ENCODE assay signal across 8 cellular contexts in the genomic region with DNA sequence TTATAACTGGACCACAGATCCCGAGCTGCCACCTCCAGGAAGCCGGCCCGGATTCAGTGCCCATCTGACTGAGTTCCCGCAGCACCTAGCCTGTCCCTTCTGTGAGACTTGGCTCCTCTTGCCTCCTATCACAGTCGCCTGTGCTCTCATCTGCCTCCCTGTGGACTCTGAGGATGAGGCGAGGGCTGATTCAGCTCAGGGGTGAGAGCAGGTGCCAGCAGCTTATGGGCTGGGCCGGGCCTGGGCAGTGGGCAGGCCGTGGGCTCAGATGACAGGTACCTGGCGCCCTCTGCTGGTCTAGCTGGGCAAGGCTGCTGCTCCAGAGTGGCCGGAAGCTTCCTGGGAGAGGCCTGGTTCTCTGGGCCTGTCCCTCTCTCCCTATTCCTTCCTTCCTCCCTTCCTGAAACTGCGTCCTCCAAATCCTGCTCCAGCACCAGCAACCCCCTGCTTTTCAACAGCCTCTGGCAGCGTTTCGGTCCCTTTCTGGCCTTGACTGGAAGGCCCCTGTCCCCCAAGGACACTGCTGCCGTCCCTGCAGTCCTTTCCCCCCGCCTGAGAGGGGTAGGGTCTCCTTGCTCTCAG. TPM values are rescaled to one million over a fixed set of nuclear protein-coding genes. Genes with fewer than 3 reads are reported as not detected.
DNase-seq lines count a peak whose midpoint lies in the region; ATAC-seq and TF ChIP-seq lines count a peak whose summit lies in the region.

No MANE protein-coding gene starts in this region.

- H4K20me1 ChIP-seq in SK-N-SH (ENCODE audit: insufficient read depth) = no peaks in the 10 kb centered on the region

- TF ChIP-seq RAD21 in SK-N-SH (IDR thresholded peaks at IDR 0.05; ENCODE audit: low read length) = peak; percentile 91

- H3K79me2 ChIP-seq in SK-N-SH (ENCODE audit: insufficient read depth) = no peaks in the 10 kb centered on the region

- H2AFZ ChIP-seq in SK-N-SH (ENCODE audit: low read depth) = peak overlapping the region; percentile 88; the same call in 1 of the 2 replicates

- no peak for TF ChIP-seq POLR2A in NB4 (IDR thresholded peaks at IDR 0.05; ENCODE audit: extremely low read depth, insufficient read length)
- TF ChIP-seq POLR2A in vagina (IDR thresholded peaks at IDR 0.05) = no peak

- no peaks in the 10 kb centered on the region for H3K9me2 ChIP-seq in SK-N-SH

- ATAC-seq in activated naive CD8-positive, alpha-beta T cell treated with anti-CD3 and anti-CD28 coated beads, Interleukin-2, amount 10 ng/mL, durations not matched to agents 7 days and 5 days (ENCODE audit: low read depth) = peak; percentile 96

- no peaks in the 10 kb centered on the region for H3K9me3 Mint-ChIP-seq in activated naive CD8-positive, alpha-beta T cell treated with anti-CD3 and anti-CD28 coated beads, Interleukin-2, amount 10 ng/mL, durations not matched to agents 7 days and 5 days
- no peaks in the 10 kb centered on the region for H3K9me3 Mint-ChIP-seq in progenitor cell of endocrine pancreas (ENCODE audit: low read depth)

- peak; percentile 79 for DNase-seq in DMS153 treated with DMSO at 0.1 percent for 48 hours (lab: John Stamatoyannopoulos, UW; ENCODE audit: unreplicated experiment)
- DNase-seq in H7 = peak; percentile 97
- DNase-seq in NB4 (ENCODE audit: low read depth) = peak; percentile 83
- DNase-seq in SK-N-SH = peak; percentile 93
- peak; percentile 76 for DNase-seq in activated naive CD8-positive, alpha-beta T cell treated with anti-CD3 and anti-CD28 coated beads, Interleukin-2, amount 10 ng/mL, durations not matched to agents 7 days and 5 days
- peak; percentile 91 for DNase-seq in cardiac muscle cell (ENCODE audit: low read depth in 1 of 2, low spot score in 1 of 2)
- peak; percentile 86 for DNase-seq in progenitor cell of endocrine pancreas (ENCODE audit: low spot score, unreplicated experiment)
- no peak for DNase-seq in vagina (ENCODE audit: extremely low spot score in 2 of 2)

- H3K27ac Mint-ChIP-seq in activated naive CD8-positive, alpha-beta T cell treated with anti-CD3 and anti-CD28 coated beads, Interleukin-2, amount 10 ng/mL, durations not matched to agents 7 days and 5 days = no peak overlapping the region
- H3K27ac Mint-ChIP-seq in progenitor cell of endocrine pancreas = peak overlapping the region; percentile 42

- CTCF ChIA-PET in SK-N-SH (lab: Yijun Ruan, JAX) = interaction anchor here (0.6 to 12.2 kb wide), 48 partner anchors 9 to 1690 kb away, joined by 3 to 390 read pairs (median 6); partner anchors contain the start of genes BSND and PCSK9

- no peak overlapping the region for H3K4me3 ChIP-seq in H7 (ENCODE audit: insufficient read depth, low read depth, low read length)
- no peak overlapping the region for H3K4me3 ChIP-seq in NB4 (ENCODE audit: low read depth, low read length)
- no peak overlapping the region; a peak in 1 of 4 replicates for H3K4me3 ChIP-seq in SK-N-SH (ENCODE audit: low read depth in 2 of 2, low read length in 1 of 2)
- H3K4me3 ChIP-seq in cardiac muscle cell = no peak overlapping the region
- no peak overlapping the region for H3K4me3 ChIP-seq in vagina

- H3K27ac ChIP-seq in SK-N-SH (ENCODE audit: low read depth in 2 of 2, low read length in 1 of 2) = no peak overlapping the region
- H3K27ac ChIP-seq in cardiac muscle cell = peak overlapping the region; percentile 38
- no peak overlapping the region for H3K27ac ChIP-seq in vagina

- H3K4me1 ChIP-seq in SK-N-SH (ENCODE audit: control insufficient read depth in 1 of 2, insufficient read depth in 2 of 2, low read depth in 1 of 2, low read length in 1 of 2) (no peaks in the 10 kb centered on the region; a peak in 1 of 4 replicates), cardiac muscle cell (ENCODE audit: low read depth) (no peaks in the 10 kb centered on the region), vagina (no peaks in the 10 kb centered on the region)

- no peak overlapping the region for H3K4me2 ChIP-seq in SK-N-SH

- no peak overlapping the region for H3K4me3 Mint-ChIP-seq in activated naive CD8-positive, alpha-beta T cell treated with anti-CD3 and anti-CD28 coated beads, Interleukin-2, amount 10 ng/mL, durations not matched to agents 7 days and 5 days
- H3K4me3 Mint-ChIP-seq in progenitor cell of endocrine pancreas (ENCODE audit: low read depth) = no peak overlapping the region

- POLR2A ChIA-PET in SK-N-SH (lab: Yijun Ruan, JAX) = interaction anchor here (1.8 kb wide), 1 partner anchor 72 kb away, joined by 10 read pairs; no protein-coding TSS in a partner anchor
- POLR2A ChIA-PET in activated naive CD8-positive, alpha-beta T cell treated with anti-CD3 and anti-CD28 coated beads, Interleukin-2, amount 10 ng/mL, durations not matched to agents 7 days and 5 days (lab: Charles Lee) = interaction anchor here (1.9 kb wide), 1 partner anchor 77 kb away, joined by 8 read pairs; no protein-coding TSS in a partner anchor

- 48% methylated on average over 15 of the region's 15 CpGs for WGBS in SK-N-SH (ENCODE audit: low lambda C conversion rate)

- H3F3A ChIP-seq in SK-N-SH (replicated peaks; ENCODE audit: insufficient read depth) = no peaks in the 10 kb centered on the region

- no peaks in the 10 kb centered on the region for H3K36me3 ChIP-seq in H7 (replicated peaks; ENCODE audit: control insufficient read depth, insufficient read depth, low read length)
- H3K36me3 ChIP-seq in SK-N-SH (replicated peaks in 1 of 2; ENCODE audit: control insufficient read depth in 1 of 2, insufficient read depth in 2 of 2, low read length in 1 of 2) = no peaks in the 10 kb centered on the region
- no peaks in the 10 kb centered on the region for H3K36me3 ChIP-seq in cardiac muscle cell
- no peaks in the 10 kb centered on the region for H3K36me3 ChIP-seq in vagina

- H3K27me3 ChIP-seq in H7 (ENCODE audit: control insufficient read depth, insufficient read depth, low read length) (no peaks in the 10 kb centered on the region; the same call in 1 of the 2 replicates), SK-N-SH (ENCODE audit: insufficient read depth) (no peaks in the 10 kb centered on the region), cardiac muscle cell (no peaks in the 10 kb centered on the region), vagina (no peaks in the 10 kb centered on the region)

- intact Hi-C loops in vagina (cut with DNase I) = no loop called here

- H3K9ac ChIP-seq in SK-N-SH = no peak overlapping the region

- H3K4me1 Mint-ChIP-seq in activated naive CD8-positive, alpha-beta T cell treated with anti-CD3 and anti-CD28 coated beads, Interleukin-2, amount 10 ng/mL, durations not matched to agents 7 days and 5 days = peaks cover 3% of the 10 kb centered on the region
- H3K4me1 Mint-ChIP-seq in progenitor cell of endocrine pancreas (ENCODE audit: low read depth) = peaks cover 5% of the 10 kb centered on the region

- no peaks in the 10 kb centered on the region for H3K36me3 Mint-ChIP-seq in activated naive CD8-positive, alpha-beta T cell treated with anti-CD3 and anti-CD28 coated beads, Interleukin-2, amount 10 ng/mL, durations not matched to agents 7 days and 5 days
- H3K36me3 Mint-ChIP-seq in progenitor cell of endocrine pancreas (ENCODE audit: insufficient read depth) = no peaks in the 10 kb centered on the region

- peaks cover 3% of the 10 kb centered on the region for H3K27me3 Mint-ChIP-seq in activated naive CD8-positive, alpha-beta T cell treated with anti-CD3 and anti-CD28 coated beads, Interleukin-2, amount 10 ng/mL, durations not matched to agents 7 days and 5 days
- peaks cover 46% of the 10 kb centered on the region for H3K27me3 Mint-ChIP-seq in progenitor cell of endocrine pancreas

- no peak for TF ChIP-seq EP300 in SK-N-SH (IDR thresholded peaks at IDR 0.05; ENCODE audit: borderline replicate concordance in 1 of 2, low read depth in 1 of 2, low read length in 1 of 2)

- H3K9me3 ChIP-seq in SK-N-SH (no peaks in the 10 kb centered on the region), cardiac muscle cell (ENCODE audit: low read depth) (no peaks in the 10 kb centered on the region), vagina (no peaks in the 10 kb centered on the region)

- TF ChIP-seq CTCF in NB4 (IDR thresholded peaks at IDR 0.05; ENCODE audit: low read depth, low read length) (peak; percentile 74), SK-N-SH (IDR thresholded peaks at IDR 0.05) (peak; percentile 92), cardiac muscle cell (IDR thresholded peaks at IDR 0.05; ENCODE audit: low read depth, low read length) (peak; percentile 96), progenitor cell of endocrine pancreas (IDR thresholded peaks at IDR 0.05; ENCODE audit: unreplicated experiment) (peak; percentile 92), vagina (IDR thresholded peaks at IDR 0.05) (peak; percentile 37 to 71 (median 51))

TF ChIP-seq in SK-N-SH, 30 proteins besides CTCF, POLR2A, EP300 and RAD21 (continues in another document):
- TF ChIP-seq TCF12 (IDR thresholded peaks at IDR 0.05) = no peak
- TF ChIP-seq MEF2A (IDR thresholded peaks at IDR 0.05; ENCODE audit: borderline replicate concordance, low read depth) = no peak

RNA-seq across cellular contexts. Expression of gene PCSK9, which starts 17.3 kb away (rescaled TPM):
- total RNA-seq in H7 (2014; rRNA removed; shearing (Covaris generic)) = 103 and 171 TPM in 2 replicates
- polyA plus RNA-seq in SK-N-SH (2012; rRNA removed) (0.02 and 0.03 TPM in 2 replicates), cardiac muscle cell (2.4 TPM in 1 of 2 replicates, not detected in the other)
- 0.01 TPM in 1 of 2 replicates, not detected in the other for polyA plus RNA-seq in SK-N-SH (2012; cell fraction: cytosol; rRNA removed)
- polyA plus RNA-seq in SK-N-SH (2012; cell fraction: nucleus; rRNA removed) = 0.05 TPM in 1 of 2 replicates, not detected in the other
- not detected for total RNA-seq in activated naive CD8-positive, alpha-beta T cell treated with anti-CD3 and anti-CD28 coated beads, Interleukin-2, amount 10 ng/mL, durations not matched to agents 7 days and 5 days
- total RNA-seq in cardiac muscle cell (1.3 TPM in 2 replicates), progenitor cell of endocrine pancreas (18.7 and 19.5 TPM in 2 replicates), vagina (0.25 TPM)

RNA-seq across cellular contexts. Expression of gene BSND, which starts 23.3 kb away (rescaled TPM):
- 0.30 and 0.62 TPM in 2 replicates for total RNA-seq in H7 (2014; rRNA removed; shearing (Covaris generic))
- polyA plus RNA-seq in SK-N-SH (2012; rRNA removed) (not detected in 2 replicates), cardiac muscle cell (not detected in 2 replicates)
- polyA plus RNA-seq in SK-N-SH (2012; cell fraction: cytosol; rRNA removed) = not detected in 2 replicates
- not detected in 2 replicates for polyA plus RNA-seq in SK-N-SH (2012; cell fraction: nucleus; rRNA removed)
- not detected for total RNA-seq in activated naive CD8-positive, alpha-beta T cell treated with anti-CD3 and anti-CD28 coated beads, Interleukin-2, amount 10 ng/mL, durations not matched to agents 7 days and 5 days
- total RNA-seq in cardiac muscle cell (not detected in 2 replicates), progenitor cell of endocrine pancreas (not detected in 2 replicates), vagina (not detected)

RNA-seq across cellular contexts. Expression of gene TMEM61, which starts 41.6 kb away (rescaled TPM):
- total RNA-seq in H7 (2014; rRNA removed; shearing (Covaris generic)) = 1.0 and 1.8 TPM in 2 replicates
- not detected in 2 replicates for polyA plus RNA-seq in SK-N-SH (2012; rRNA removed)
- polyA plus RNA-seq in SK-N-SH (2012; cell fraction: cytosol; rRNA removed) = not detected in 2 replicates
- polyA plus RNA-seq in SK-N-SH (2012; cell fraction: nucleus; rRNA removed) = not detected in 2 replicates
- total RNA-seq in activated naive CD8-positive, alpha-beta T cell treated with anti-CD3 and anti-CD28 coated beads, Interleukin-2, amount 10 ng/mL, durations not matched to agents 7 days and 5 days = not detected
- total RNA-seq in cardiac muscle cell = not detected in 2 replicates
- not detected in 2 replicates for polyA plus RNA-seq in cardiac muscle cell
- 0.53 and 1.3 TPM in 2 replicates for total RNA-seq in progenitor cell of endocrine pancreas
- total RNA-seq in vagina = 3.4 TPM

Comparison
In these comparisons a context has a peak if more than half of its experiments do, and no peak if none do; other contexts are left out.
1. DNase-seq: peak in DMS153 treated with DMSO at 0.1 percent for 48 hours (single experiment), H7 (single experiment), NB4 (single experiment), SK-N-SH (single experiment), activated naive CD8-positive, alpha-beta T cell treated with anti-CD3 and anti-CD28 coated beads, Interleukin-2, amount 10 ng/mL, durations not matched to agents 7 days and 5 days (single experiment), cardiac muscle cell (2 of 2) and progenitor cell of endocrine pancreas (single experiment); none in vagina (0 of 2).
2. Peak in every context shown above with its lines, with median percentiles within 50 percentile points of each other: CTCF ChIP-seq.